In genomic region chr3:129608087-129608935, GRCh38 we compare ENCODE assay signal across 8 cellular contexts. TPM values are rescaled to one million over a fixed set of nuclear protein-coding genes. Genes with fewer than 3 reads are reported as not detected.
DNase-seq lines count a peak whose midpoint lies in the region; ATAC-seq, FAIRE-seq and TF ChIP-seq lines count a peak whose summit lies in the region.

No MANE protein-coding gene starts in this region.

- DNase-seq in NCI-H2171 treated with DMSO at 0.1 percent for 48 hours (lab: John Stamatoyannopoulos, UW) (peak; percentile 44), K562 (ENCODE audit: extremely low read depth in 1 of 4, low spot score in 3 of 4) (peak in 3 of 4 experiments; percentile 35 to 72 (median 50)), memory B cell (ENCODE audit: low spot score in 2 of 2) (no peak), ecto neural progenitor cell (ENCODE audit: low spot score) (no peak)
- DNase-seq in stimulated activated naive CD4-positive, alpha-beta T cell treated with Interleukin-2 at 50 U/mL for 16 hours (lab: John Stamatoyannopoulos, UW), result no peak
- DNase-seq in activated CD4-positive, alpha-beta T cell treated with anti-CD3 and anti-CD28 coated beads, Interleukin-2, amount 50 U/mL, for 48 hours, result no peak

- no peaks in the 10 kb centered on the region for H3K9me3 Mint-ChIP-seq in memory B cell

- TF ChIP-seq POLR2A in K562 (conservative IDR thresholded peaks at IDR 0.05), result no peak

- H3K9me3 ChIP-seq in DOHH2 (ENCODE audit: control insufficient read depth, insufficient read depth, low read length), result no peaks in the 10 kb centered on the region
- H3K9me3 ChIP-seq in K562 (replicated peaks; ENCODE audit: control insufficient read depth, insufficient read depth, low read depth, low read length), result no peaks in the 10 kb centered on the region

- TF ChIP-seq CTCF in DOHH2 (IDR thresholded peaks at IDR 0.05; ENCODE audit: low read depth, low read length, poor library complexity, severe bottlenecking), result peak; percentile 62
- peak in 2 of 3 experiments; percentile 43 to 55; a peak in 5 of 6 replicates for TF ChIP-seq CTCF in K562 (IDR thresholded peaks at IDR 0.05 in 2 of 3, conservative IDR thresholded peaks at IDR 0.05 in 1 of 3; ENCODE audit: insufficient read depth in 2 of 3, low read depth in 1 of 3, low read length in 3 of 3)

- no peaks in the 10 kb centered on the region for H3K9me2 ChIP-seq in DOHH2 (replicated peaks; ENCODE audit: control insufficient read depth, low read length)

- H3K79me2 ChIP-seq in DOHH2 (ENCODE audit: control insufficient read depth, low read length) (no peaks in the 10 kb centered on the region), K562 (ENCODE audit: control insufficient read depth, insufficient read depth, low read length) (peaks cover 27% of the 10 kb centered on the region)

- no peaks in the 10 kb centered on the region for H3K9me1 ChIP-seq in K562 (ENCODE audit: control insufficient read depth, insufficient read depth, low read length)

- peak overlapping the region; percentile 44 for H3K4me3 Mint-ChIP-seq in memory B cell

- H3K36me3 Mint-ChIP-seq in memory B cell, result no peaks in the 10 kb centered on the region

- H3K9ac ChIP-seq in K562 (ENCODE audit: insufficient read depth in 1 of 2, low read depth in 2 of 2, low read length in 2 of 2), result peak overlapping the region in 1 of 2 experiments; percentile 92; a peak in 1 of 4 replicates

- in situ Hi-C loops in K562 (cut with MboI), result no loop called here

- H3K4me3 ChIP-seq in DOHH2 (ENCODE audit: low read length) (no peak overlapping the region), K562 (no peak overlapping the region)

- H3K27ac ChIP-seq in DOHH2 (ENCODE audit: low read depth, low read length) (no peak overlapping the region), K562 (ENCODE audit: extremely low read depth, low read depth, low read length) (no peak overlapping the region)

- H3K36me3 ChIP-seq in DOHH2 (ENCODE audit: control insufficient read depth, low read length), result no peaks in the 10 kb centered on the region
- H3K36me3 ChIP-seq in K562 (ENCODE audit: control insufficient read depth, insufficient read depth, low read length), result no peaks in the 10 kb centered on the region; the same call in 2 of the 3 replicates

- H3K4me1 ChIP-seq in DOHH2 (ENCODE audit: control insufficient read depth, low read length) (peaks cover 29% of the 10 kb centered on the region), K562 (replicated peaks in 1 of 2; ENCODE audit: control insufficient read depth in 2 of 2, insufficient read depth in 2 of 2, low read length in 2 of 2) (peaks cover 29 to 82% of the 10 kb centered on the region in 2 experiments; a peak in 4 of 5 replicates)

- peaks cover 14% of the 10 kb centered on the region for H3K4me1 Mint-ChIP-seq in memory B cell

- TF ChIP-seq RAD21 in K562 (CRISPR knock-in tag; conservative IDR thresholded peaks at IDR 0.05 in 1 of 2, IDR thresholded peaks at IDR 0.05 in 1 of 2), result peak; percentile 24 to 67; a peak in 3 of 4 replicates

- TF ChIP-seq EP300 in K562 (IDR thresholded peaks at IDR 0.05; ENCODE audit: low read length), result no peak

- ATAC-seq in K562 (peak; percentile 52), memory B cell (ENCODE audit: low read depth) (no peak), HG02588 (IDR thresholded peaks at IDR 0.05; ENCODE audit: unreplicated experiment) (no peak)

- CTCF ChIA-PET in K562 (lab: Yijun Ruan, JAX; ENCODE audit: low intra/inter-chr PET ratio), result no interaction called here

- H3K27me3 ChIP-seq in DOHH2 (ENCODE audit: control insufficient read depth, low read length), result peaks cover 24% of the 10 kb centered on the region
- H3K27me3 ChIP-seq in K562 (ENCODE audit: control insufficient read depth in 2 of 2, insufficient read depth in 2 of 2, low read length in 2 of 2), result no peaks in the 10 kb centered on the region

- H3K4me2 ChIP-seq in DOHH2 (ENCODE audit: low read length) (peak overlapping the region; percentile 30), K562 (ENCODE audit: insufficient read depth, low read length) (no peak overlapping the region; the same call in 1 of the 2 replicates)

- BruUV-seq in K562 (replicated peaks; lab: Mats Ljungman, UMichigan), result no TSS peak

- H3K27me3 Mint-ChIP-seq in memory B cell, result peaks cover 16% of the 10 kb centered on the region

- intact Hi-C loops in K562 (cut with micrococcal nuclease), result loop anchor here (1.0 to 10.0 kb wide), 2 partner anchors 118 to 224 kb away; no protein-coding TSS in a partner anchor

- POLR2A ChIA-PET in K562 (lab: Yijun Ruan, JAX), result interaction anchor here (0.5 kb wide), 1 partner anchor 370 kb away, joined by 3 read pairs; no protein-coding TSS in a partner anchor

- 0 out of 2 replicates have a peak overlapping the region, but pooled peaks have one; percentile 14 for H2AFZ ChIP-seq in K562 (ENCODE audit: low read depth, low read length)

- H3F3A ChIP-seq in DOHH2 (ENCODE audit: control insufficient read depth, insufficient read depth), result no peaks in the 10 kb centered on the region

- WGBS in K562 (ENCODE audit: insufficient coverage, low coverage, missing lambda C conversion rate), result 62% methylated on average over 8 of the region's 17 CpGs

- H4K20me1 ChIP-seq in DOHH2 (ENCODE audit: control insufficient read depth, insufficient read depth, low read depth, low read length) (no peaks in the 10 kb centered on the region; the same call in 1 of the 2 replicates), K562 (replicated peaks; ENCODE audit: control insufficient read depth, insufficient read depth, low read length) (peaks cover 12% of the 10 kb centered on the region; the same call in 1 of the 2 replicates)

- no peak overlapping the region for H3K27ac Mint-ChIP-seq in memory B cell

- peak; percentile 78 for FAIRE-seq in K562 (lab: Jason Lieb, UNC)

TF ChIP-seq in K562, 482 proteins besides CTCF, POLR2A, EP300 and RAD21 (continues in another document):
- TF ChIP-seq SRSF7 (optimal IDR thresholded peaks at IDR 0.05; ENCODE audit: low read depth, low read length) (no peak), KHSRP (IDR thresholded peaks at IDR 0.05) (no peak), GATAD2B (IDR thresholded peaks at IDR 0.05; ENCODE audit: borderline replicate concordance) (no peak), NR3C1 (CRISPR knock-in tag; IDR thresholded peaks at IDR 0.05) (no peak), RBBP5 (IDR thresholded peaks at IDR 0.05; ENCODE audit: borderline replicate concordance, insufficient read depth, low read length, poor library complexity, severe bottlenecking) (no peak), ETS2 (tag; IDR thresholded peaks at IDR 0.05; ENCODE audit: borderline replicate concordance, poor library complexity, severe bottlenecking) (no peak), HMG20A (CRISPR knock-in tag; conservative IDR thresholded peaks at IDR 0.05) (no peak), TEAD2 (tag; IDR thresholded peaks at IDR 0.05) (no peak), E2F4 (CRISPR knock-in tag; IDR thresholded peaks at IDR 0.05; ENCODE audit: low read depth) (no peak), CCNT2 (IDR thresholded peaks at IDR 0.05; ENCODE audit: borderline replicate concordance, extremely low read depth, insufficient read length, low read depth, low read length) (no peak), ZNF23 (CRISPR knock-in tag; IDR thresholded peaks at IDR 0.05) (no peak), BCOR (IDR thresholded peaks at IDR 0.05) (peak; percentile 41)

RNA-seq across cellular contexts. Expression of gene PLXND1, which starts 1.8 kb away (rescaled TPM):
- total RNA-seq in K562 (2011; cell fraction: chromatin; rRNA removed; ENCODE audit: low replicate concordance), result 63.2 and 146 TPM in 2 replicates
- total RNA-seq in K562 (2011; cell fraction: nucleolus; rRNA removed), result 60.7 and 67.2 TPM in 2 replicates
- 60.1 and 91.1 TPM in 2 replicates for total RNA-seq in K562 (2011; cell fraction: nucleoplasm; rRNA removed)
- total RNA-seq in K562 (2014; rRNA removed), result 10.6 and 17.2 TPM in 2 replicates
- 8.4 and 11.2 TPM in 2 replicates for total RNA-seq in K562 (2014; rRNA removed; fragmentation: Illumina TruSeq; extraction: Trizol)
- 18.6 and 18.8 TPM in 2 replicates for total RNA-seq in K562 (2015; rRNA removed; fragmentation: Illumina TruSeq; extraction: Trizol)
- 28.1 and 28.2 TPM in 2 replicates for total RNA-seq in K562 (2021)
- polyA plus RNA-seq in K562 (2011; rRNA removed), result 14.0 and 18.1 TPM in 2 replicates
- 16.9 and 18.1 TPM in 2 replicates for polyA plus RNA-seq in K562 (2011; cell fraction: cytosol; rRNA removed)
- polyA plus RNA-seq in K562 (2011; cell fraction: nucleus; rRNA removed), result 98.5 and 119 TPM in 2 replicates
- 27.6 and 28.7 TPM in 2 replicates for polyA plus RNA-seq in K562 (2012)
- polyA plus RNA-seq in K562 (2014; fragmentation: Illumina TruSeq; extraction: Trizol), result 28.8 and 33.3 TPM in 2 replicates
- under 1 TPM; 0.34 to 0.70 TPM for polyA plus RNA-seq in K562 (2014; fragmentation: Nextera tagmentation; extraction: Ambion mirVana)
- 24.8 and 24.9 TPM in 2 replicates for polyA plus RNA-seq in K562 (2014; rRNA removed)
- polyA minus RNA-seq in K562 (2011; rRNA and poly(A)+ RNA removed), result 10.0 and 13.0 TPM in 2 replicates
- polyA minus RNA-seq in K562 (2011; cell fraction: cytosol; rRNA and poly(A)+ RNA removed), result 16.8 and 20.7 TPM in 2 replicates
- 24.2 and 31.4 TPM in 2 replicates for polyA minus RNA-seq in K562 (2011; cell fraction: nucleus; rRNA and poly(A)+ RNA removed)

Comparison
In these comparisons a context has a peak if more than half of its experiments do, and no peak if none do; other contexts are left out.
1. DNase-seq: peak in NCI-H2171 treated with DMSO at 0.1 percent for 48 hours (single experiment) and K562 (3 of 4); none in memory B cell (0 of 2), stimulated activated naive CD4-positive, alpha-beta T cell treated with Interleukin-2 at 50 U/mL for 16 hours (single experiment), activated CD4-positive, alpha-beta T cell treated with anti-CD3 and anti-CD28 coated beads, Interleukin-2, amount 50 U/mL, for 48 hours (0 of 2) and ecto neural progenitor cell (single experiment).